1 cellular context compared by ENCODE assay signal in genomic region chr2:168371273-168371992, GRCh38.
TF ChIP-seq lines count a peak whose summit lies in the region.

No MANE protein-coding gene starts in this region.

TF ChIP-seq in GM12878, 131 proteins besides CTCF, POLR2A, EP300 and RAD21 (continued from another document):
- no peak for TF ChIP-seq HSF1 (IDR thresholded peaks at IDR 0.05; ENCODE audit: low read depth, low read length)
- no peak for TF ChIP-seq MEF2A (IDR thresholded peaks at IDR 0.05; ENCODE audit: insufficient read depth, low read depth, low read length)
- no peak for TF ChIP-seq CHD2 (IDR thresholded peaks at IDR 0.05; ENCODE audit: borderline replicate concordance, low read depth, low read length)
- TF ChIP-seq ZSCAN29 (IDR thresholded peaks at IDR 0.05), result no peak
- TF ChIP-seq TCF7 (IDR thresholded peaks at IDR 0.05; ENCODE audit: borderline replicate concordance), result no peak
- no peak for TF ChIP-seq SIX5 (IDR thresholded peaks at IDR 0.05; ENCODE audit: low read depth, low read length, severe bottlenecking)
- no peak for TF ChIP-seq POLR2AphosphoS5 (IDR thresholded peaks at IDR 0.05; ENCODE audit: low read length)
- no peak for TF ChIP-seq USF2 (IDR thresholded peaks at IDR 0.05; ENCODE audit: borderline replicate concordance, low read depth, low read length)
